ENCODE assay signal across 12 cellular contexts in genomic region chr19:7257148-7258041, GRCh38. TPM values are rescaled to one million over a fixed set of nuclear protein-coding genes. Genes with fewer than 3 reads are reported as not detected.
DNase-seq lines count a peak whose midpoint lies in the region; ATAC-seq and TF ChIP-seq lines count a peak whose summit lies in the region.
"Had no signal": no experiment of that assay in that cellular context is flagged by ENCODE, and none has a peak within 500 bp of the region (broad histone marks: within the 10 kb centered on the region; RNA-seq: fewer than 3 reads in every experiment).

No MANE protein-coding gene starts in this region.

- in situ Hi-C loops in GM23248 (cut with MboI): no loop called here

- no peak overlapping the region for H2AFZ ChIP-seq in GM23248

- H3K4me2 ChIP-seq in GM23248 (ENCODE audit: unreplicated experiment): no peak overlapping the region

- intact Hi-C loops in head of caudate nucleus (cut with DNase I): no loop called here

- H3K27ac ChIP-seq in GM23248: no peak overlapping the region

- no peaks in the 10 kb centered on the region for H3K36me3 ChIP-seq in GM23248 (ENCODE audit: low read depth)
- no peaks in the 10 kb centered on the region for H3K36me3 ChIP-seq in H7 (replicated peaks; ENCODE audit: control insufficient read depth, insufficient read depth, low read length)

- DNase-seq in GM23248 (peak; percentile 38), head of caudate nucleus (peak in 40 of 42 donors; percentile 30 to 82 (median 62)), putamen (ENCODE audit: low spot score) (peak; percentile 17), GF-D8 (lab: John Stamatoyannopoulos, UW) (no peak), H7 (no peak)
- DNase-seq in activated naive CD4-positive, alpha-beta T cell treated with anti-CD3 and anti-CD28 coated beads, Interleukin-2, amount 50 U/mL, for 16 hours: no peak
- DNase-seq: activated CD4-positive, alpha-beta T cell treated with anti-CD3 and anti-CD28 coated beads for 4 hours; activated naive CD4-positive, alpha-beta T cell treated with Interleukin-2 at 50 U/mL for 16 hours; effector memory CD8-positive, alpha-beta T cell; NCI-H1436 treated with DMSO at 0.1 percent for 48 hours had no signal

- H4K20me1 ChIP-seq in GM23248 (ENCODE audit: insufficient read depth): no peaks in the 10 kb centered on the region

- no peaks in the 10 kb centered on the region for H3K9me2 ChIP-seq in GM23248 (ENCODE audit: insufficient read depth)

- H3K79me2 ChIP-seq in GM23248 (ENCODE audit: insufficient read depth): no peaks in the 10 kb centered on the region; the same call in 1 of the 2 replicates

- no peak overlapping the region for H3K9ac ChIP-seq in GM23248

- no peaks in the 10 kb centered on the region for H3F3A ChIP-seq in GM23248 (ENCODE audit: insufficient read depth)

- WGBS in GM23248 (ENCODE audit: low coverage in 1 of 2, low lambda C conversion rate in 2 of 2, missing lambda C conversion rate in 2 of 2), 2 experiments: 69 to 76% methylated on average over 14 to 17 of the region's 17 CpGs

- ATAC-seq in SK-N-SH treated with all-trans-retinoic acid at 6 μM for 48 hours (no peak), HG02885 (IDR thresholded peaks at IDR 0.05; ENCODE audit: poor library complexity, unreplicated experiment) (no peak)
- ATAC-seq: effector memory CD8-positive, alpha-beta T cell had no signal

- H3K27me3 ChIP-seq in GM23248 (replicated peaks; ENCODE audit: insufficient read depth) (no peaks in the 10 kb centered on the region), H7 (ENCODE audit: control insufficient read depth, insufficient read depth, low read length) (no peaks in the 10 kb centered on the region)

- H3K4me3 ChIP-seq in GM23248 (no peak overlapping the region), H7 (ENCODE audit: insufficient read depth, low read depth, low read length) (no peak overlapping the region)

- no peaks in the 10 kb centered on the region for H3K4me1 ChIP-seq in GM23248 (ENCODE audit: insufficient read depth)

- no peaks in the 10 kb centered on the region for H3K9me3 ChIP-seq in GM23248 (ENCODE audit: low read depth)

TF ChIP-seq in SK-N-SH treated with all-trans-retinoic acid at 6 μM for 48 hours, 23 proteins besides CTCF, POLR2A, EP300 and RAD21:
- TF ChIP-seq ZC3H10 (CRISPR knock-in tag; IDR thresholded peaks at IDR 0.05) (no peak), TSHZ2 (CRISPR knock-in tag; IDR thresholded peaks at IDR 0.05) (no peak), TCF4 (CRISPR knock-in tag; IDR thresholded peaks at IDR 0.05; ENCODE audit: borderline replicate concordance) (no peak), PATZ1 (CRISPR knock-in tag; IDR thresholded peaks at IDR 0.05; ENCODE audit: borderline replicate concordance) (peak; percentile 26; the same call in 1 of the 2 replicates), PPARA (CRISPR knock-in tag; IDR thresholded peaks at IDR 0.05; ENCODE audit: borderline replicate concordance) (no peak), POU6F1 (CRISPR knock-in tag; IDR thresholded peaks at IDR 0.05; ENCODE audit: borderline replicate concordance, low read depth) (no peak), CSDC2 (CRISPR knock-in tag; IDR thresholded peaks at IDR 0.05) (no peak), CREB5 (CRISPR knock-in tag; IDR thresholded peaks at IDR 0.05; ENCODE audit: low read depth) (peak; percentile 45; the same call in 1 of the 2 replicates), ISL1 (CRISPR knock-in tag; IDR thresholded peaks at IDR 0.05) (no peak), BACH2 (CRISPR knock-in tag; IDR thresholded peaks at IDR 0.05; ENCODE audit: borderline replicate concordance) (no peak)

RNA-seq across cellular contexts. Expression of gene INSR, which starts 36.8 kb away (rescaled TPM):
- 11.7 and 13.0 TPM in 2 replicates for total RNA-seq in GM23248 (2014; rRNA removed; shearing (Covaris generic))
- polyA plus RNA-seq in GM23248 (2016; fragmentation: Nextera tagmentation; extraction: Ambion mirVana): 5.8 and 6.2 TPM in 2 replicates
- total RNA-seq in H7 (2014; rRNA removed; shearing (Covaris generic)): 10.0 and 13.6 TPM in 2 replicates

Comparison
In these comparisons a context has a peak if more than half of its experiments do, and no peak if none do; other contexts are left out.
1. DNase-seq: peak in GM23248 (single experiment), head of caudate nucleus (40 of 42) and putamen (single experiment); none in GF-D8 (single experiment), activated naive CD4-positive, alpha-beta T cell treated with anti-CD3 and anti-CD28 coated beads, Interleukin-2, amount 50 U/mL, for 16 hours (single experiment) and H7 (single experiment).